In genomic region chr11:125426818-125427528, GRCh38 we compare ENCODE assay signal across 19 cellular contexts.
"Had no signal": no experiment of that assay in that cellular context is flagged by ENCODE, and none has a peak within 500 bp of the region (broad histone marks: within the 10 kb centered on the region; RNA-seq: fewer than 3 reads in every experiment).

No MANE protein-coding gene starts in this region.

- H3K4me1 Mint-ChIP-seq: activated B cell treated with CpG ODN at 0.5 μM for 24 hours; activated CD8-positive, alpha-beta memory T cell treated with anti-CD3 and anti-CD28 coated beads, Interleukin-2, amount 10 ng/mL, durations not matched to agents 7 days and 5 days had no signal

- H3K27me3 ChIP-seq: cardiac muscle cell, esophagus squamous epithelium, hepatocyte, ovary, sigmoid colon, upper lobe of left lung had no signal

- ATAC-seq: activated CD8-positive, alpha-beta memory T cell treated with anti-CD3 and anti-CD28 coated beads, Interleukin-2, amount 10 ng/mL, durations not matched to agents 7 days and 5 days; left lobe of liver; naive thymus-derived CD4-positive, alpha-beta T cell; stimulated activated naive B cell treated with anti-CD40 and anti-IgM and Interleukin-4, amounts not matched to agents 10 μg/mL and 1 μg/mL and 100 μg/mL, for 72 hours had no signal

- H3K27me3 Mint-ChIP-seq: activated naive CD8-positive, alpha-beta T cell had no signal

- H3K27ac Mint-ChIP-seq: activated B cell treated with CpG ODN at 0.5 μM for 24 hours; activated CD4-positive, alpha-beta memory T cell treated with anti-CD3 and anti-CD28 coated beads for 36 hours; activated CD8-positive, alpha-beta memory T cell treated with anti-CD3 and anti-CD28 coated beads, Interleukin-2, amount 10 ng/mL, durations not matched to agents 7 days and 5 days; activated naive CD8-positive, alpha-beta T cell; naive thymus-derived CD4-positive, alpha-beta T cell; stimulated activated naive B cell treated with anti-CD40 and anti-IgM and Interleukin-4, amounts not matched to agents 10 μg/mL and 1 μg/mL and 100 μg/mL, for 72 hours had no signal

- H3K9me3 ChIP-seq: esophagus squamous epithelium, ovary, sigmoid colon, thoracic aorta, upper lobe of left lung had no signal

- H3K9me3 Mint-ChIP-seq: activated B cell treated with CpG ODN at 0.5 μM for 24 hours; activated CD4-positive, alpha-beta memory T cell treated with anti-CD3 and anti-CD28 coated beads for 36 hours; naive thymus-derived CD4-positive, alpha-beta T cell; stimulated activated naive B cell treated with anti-CD40 and anti-IgM and Interleukin-4, amounts not matched to agents 10 μg/mL and 1 μg/mL and 100 μg/mL, for 72 hours had no signal

- H3K36me3 ChIP-seq: cardiac muscle cell, esophagus squamous epithelium, ovary, upper lobe of left lung had no signal

- H3K4me3 ChIP-seq: cardiac muscle cell, esophagus squamous epithelium, hepatocyte, ovary, sigmoid colon, thoracic aorta, upper lobe of left lung had no signal

- H3K4me1 ChIP-seq: esophagus squamous epithelium, sigmoid colon, upper lobe of left lung had no signal

- H3K27ac ChIP-seq: cardiac muscle cell, esophagus squamous epithelium, hepatocyte, ovary, sigmoid colon, thoracic aorta had no signal

- H3K79me2 ChIP-seq: hepatocyte had no signal

- H3K4me2 ChIP-seq: hepatocyte had no signal

- H2AFZ ChIP-seq: hepatocyte had no signal

- DNase-seq: activated B cell treated with CpG ODN at 0.5 μM for 24 hours; activated CD4-positive, alpha-beta memory T cell treated with anti-CD3 and anti-CD28 coated beads for 36 hours; activated CD4-positive, alpha-beta T cell treated with anti-CD3 and anti-CD28 coated beads for 4 hours; activated CD8-positive, alpha-beta memory T cell treated with anti-CD3 and anti-CD28 coated beads, Interleukin-2, amount 10 ng/mL, durations not matched to agents 7 days and 5 days; amygdala; dermis blood vessel endothelial cell; effector memory CD4-positive, alpha-beta T cell; esophagus squamous epithelium; mammary epithelial cell; naive thymus-derived CD4-positive, alpha-beta T cell; ovary; sigmoid colon; stimulated activated naive B cell treated with anti-CD40 and anti-IgM and Interleukin-4, amounts not matched to agents 10 μg/mL and 1 μg/mL and 100 μg/mL, for 72 hours had no signal

- H3K36me3 Mint-ChIP-seq: activated CD4-positive, alpha-beta memory T cell treated with anti-CD3 and anti-CD28 coated beads for 36 hours; activated CD8-positive, alpha-beta memory T cell treated with anti-CD3 and anti-CD28 coated beads, Interleukin-2, amount 10 ng/mL, durations not matched to agents 7 days and 5 days; activated naive CD8-positive, alpha-beta T cell; naive thymus-derived CD4-positive, alpha-beta T cell; stimulated activated naive B cell treated with anti-CD40 and anti-IgM and Interleukin-4, amounts not matched to agents 10 μg/mL and 1 μg/mL and 100 μg/mL, for 72 hours had no signal

- H3K4me3 Mint-ChIP-seq: activated B cell treated with CpG ODN at 0.5 μM for 24 hours; activated CD4-positive, alpha-beta memory T cell treated with anti-CD3 and anti-CD28 coated beads for 36 hours; activated CD8-positive, alpha-beta memory T cell treated with anti-CD3 and anti-CD28 coated beads, Interleukin-2, amount 10 ng/mL, durations not matched to agents 7 days and 5 days; activated naive CD8-positive, alpha-beta T cell; naive thymus-derived CD4-positive, alpha-beta T cell; stimulated activated naive B cell treated with anti-CD40 and anti-IgM and Interleukin-4, amounts not matched to agents 10 μg/mL and 1 μg/mL and 100 μg/mL, for 72 hours had no signal
